Comparison of ENCODE assay signal across 8 cellular contexts in genomic region chr9:111481885-111482636, GRCh38. TPM values are rescaled to one million over a fixed set of nuclear protein-coding genes. Genes with fewer than 3 reads are reported as not detected.
DNase-seq lines count a peak whose midpoint lies in the region; ATAC-seq, FAIRE-seq and TF ChIP-seq lines count a peak whose summit lies in the region.

No MANE protein-coding gene starts in this region.

- peak overlapping the region; percentile 88 for H3K4me3 Mint-ChIP-seq in neural crest cell

- peak overlapping the region; percentile 94 to 97 for H3K27ac ChIP-seq in A549
- H3K27ac ChIP-seq in GM23248, result peak overlapping the region; percentile 96
- peak overlapping the region; percentile 94 for H3K27ac ChIP-seq in PC-9
- H3K27ac ChIP-seq in effector memory CD4-positive, alpha-beta T cell (ENCODE audit: insufficient read depth, low read length, poor library complexity, severe bottlenecking), result peak overlapping the region; percentile 86

- peak overlapping the region; percentile 75 for H3K4me3 ChIP-seq in A549
- peak overlapping the region; percentile 83 for H3K4me3 ChIP-seq in GM23248
- peak overlapping the region; percentile 85 for H3K4me3 ChIP-seq in PC-9
- peak overlapping the region; percentile 99 for H3K4me3 ChIP-seq in effector memory CD4-positive, alpha-beta T cell (ENCODE audit: insufficient read depth, low read depth, low read length, poor library complexity, severe bottlenecking)

- H3K9ac ChIP-seq in GM23248, result peak overlapping the region; percentile 99

- no peak for TF ChIP-seq POLR2A in A549 (IDR thresholded peaks at IDR 0.05; ENCODE audit: low read length)

- no peak for TF ChIP-seq RAD21 in A549 (conservative IDR thresholded peaks at IDR 0.05 in 1 of 2, IDR thresholded peaks at IDR 0.05 in 1 of 2)

- no peaks in the 10 kb centered on the region for H3K9me3 Mint-ChIP-seq in neural crest cell

- H3K4me1 Mint-ChIP-seq in neural crest cell, result peaks cover 35% of the 10 kb centered on the region

- TSS peak; percentile 54 for BruUV-seq in PC-9 (replicated peaks; lab: Mats Ljungman, UMichigan)

- TF ChIP-seq CTCF in A549 (IDR thresholded peaks at IDR 0.05) (no peak), PC-9 (conservative IDR thresholded peaks at IDR 0.05) (no peak), neural crest cell (conservative IDR thresholded peaks at IDR 0.05) (no peak)

- H3K4me2 ChIP-seq in A549, result peak overlapping the region; percentile 97
- H3K4me2 ChIP-seq in GM23248 (ENCODE audit: unreplicated experiment), result peak overlapping the region; percentile 98
- H3K4me2 ChIP-seq in PC-9, result peak overlapping the region; percentile 85

- in situ Hi-C loops in GM23248 (cut with MboI), result no loop called here

- H4K20me1 ChIP-seq in GM23248 (ENCODE audit: insufficient read depth) (no peaks in the 10 kb centered on the region; the same call in 1 of the 2 replicates), PC-9 (ENCODE audit: insufficient read depth) (peaks cover 24% of the 10 kb centered on the region; the same call in 1 of the 2 replicates)

- H3K36me3 Mint-ChIP-seq in neural crest cell (ENCODE audit: low read depth), result no peaks in the 10 kb centered on the region

- ATAC-seq in A549 (peak in 1 of 2 experiments; percentile 4; a peak in 2 of 6 replicates), GM21528 (IDR thresholded peaks at IDR 0.05; ENCODE audit: low FRiP score, unreplicated experiment) (no peak)

- H3K27me3 Mint-ChIP-seq in neural crest cell (ENCODE audit: low read depth), result no peaks in the 10 kb centered on the region

- H3K9me2 ChIP-seq in GM23248 (ENCODE audit: insufficient read depth), result no peaks in the 10 kb centered on the region
- no peaks in the 10 kb centered on the region for H3K9me2 ChIP-seq in PC-9 (ENCODE audit: insufficient read depth)

- TF ChIP-seq EP300 in A549 (IDR thresholded peaks at IDR 0.05), result no peak

- intact Hi-C loops in PC-9 (cut with micrococcal nuclease; ENCODE audit: unreplicated experiment), result loop anchor here (1.0 to 5.0 kb wide), 2 partner anchors 26 to 180 kb away; partner anchors contain the start of gene GNG10

- CTCF ChIA-PET in A549 (lab: Yijun Ruan, JAX) (interaction anchor here (0.7 kb wide), 1 partner anchor 34 kb away, joined by 4 read pairs; no protein-coding TSS in a partner anchor), PC-9 (lab: Charles Lee) (no interaction called here)

- peak in 1 of 2 experiments; percentile 27 for DNase-seq in A549 (ENCODE audit: low read depth in 1 of 2, low spot score in 1 of 2)
- peak; percentile 55 for DNase-seq in GM23248
- peak in 1 of 2 experiments; percentile 64 for DNase-seq in PC-9
- no peak for DNase-seq in effector memory CD4-positive, alpha-beta T cell
- no peak for DNase-seq in neural crest cell (ENCODE audit: low read depth, low spot score)
- no peak for DNase-seq in stimulated activated CD4-positive, alpha-beta T cell treated with anti-CD3 and anti-CD28 coated beads, Interleukin-4, amount 100 ng/mL, for 4 hours
- DNase-seq in iPS-NIHi7 (ENCODE audit: extremely low spot score), result no peak

- WGBS in A549 (ENCODE audit: missing lambda C conversion rate), result 29% methylated on average over 13 of the region's 13 CpGs
- 12 to 15% methylated on average over 13 of the region's 13 CpGs for WGBS in GM23248 (ENCODE audit: low coverage in 1 of 2, low lambda C conversion rate in 2 of 2, missing lambda C conversion rate in 2 of 2), 2 experiments

- H3K27ac Mint-ChIP-seq in neural crest cell (ENCODE audit: unreplicated experiment), result peak overlapping the region; percentile 60

- H3F3A ChIP-seq in GM23248 (ENCODE audit: insufficient read depth) (peaks cover 29% of the 10 kb centered on the region), PC-9 (ENCODE audit: insufficient read depth, low read depth) (peaks cover 33% of the 10 kb centered on the region)

- peaks cover 60% of the 10 kb centered on the region for H3K79me2 ChIP-seq in GM23248 (ENCODE audit: insufficient read depth)
- H3K79me2 ChIP-seq in PC-9 (ENCODE audit: low read depth), result peaks cover 74% of the 10 kb centered on the region

- H3K36me3 ChIP-seq in GM23248 (ENCODE audit: low read depth) (no peaks in the 10 kb centered on the region), PC-9 (ENCODE audit: low read depth) (no peaks in the 10 kb centered on the region)
- no peaks in the 10 kb centered on the region for H3K36me3 ChIP-seq in effector memory CD4-positive, alpha-beta T cell (ENCODE audit: control insufficient read depth, insufficient read depth, low read length)

- H3K9me3 ChIP-seq in A549, result no peaks in the 10 kb centered on the region
- no peaks in the 10 kb centered on the region for H3K9me3 ChIP-seq in GM23248 (ENCODE audit: low read depth)
- no peaks in the 10 kb centered on the region for H3K9me3 ChIP-seq in PC-9 (ENCODE audit: insufficient read depth, low read depth)
- H3K9me3 ChIP-seq in effector memory CD4-positive, alpha-beta T cell (ENCODE audit: control insufficient read depth, low read length), result no peaks in the 10 kb centered on the region

- POLR2A ChIA-PET in A549 (lab: Yijun Ruan, JAX) (interaction anchor here (1.2 kb wide), 1 partner anchor 149 kb away, joined by 4 read pairs; the partner anchor contains the start of gene DNAJC25), PC-9 (lab: Charles Lee; ENCODE audit: unreplicated experiment) (interaction anchor here (0.7 kb wide), 1 partner anchor 247 kb away, joined by 4 read pairs; no protein-coding TSS in a partner anchor)

- FAIRE-seq in A549 (lab: Jason Lieb, UNC), result no peak

- H3K4me1 ChIP-seq in A549 (peaks cover 20% of the 10 kb centered on the region), GM23248 (ENCODE audit: insufficient read depth) (peaks cover 8% of the 10 kb centered on the region; the same call in 1 of the 2 replicates), PC-9 (replicated peaks; ENCODE audit: insufficient read depth) (peaks cover 19% of the 10 kb centered on the region)
- peaks cover 5% of the 10 kb centered on the region for H3K4me1 ChIP-seq in effector memory CD4-positive, alpha-beta T cell (ENCODE audit: control insufficient read depth, insufficient read depth, low read length, poor library complexity, severe bottlenecking)

- peak overlapping the region; percentile 95 for H2AFZ ChIP-seq in GM23248
- peak overlapping the region; percentile 84; the same call in 1 of the 2 replicates for H2AFZ ChIP-seq in PC-9

- H3K27me3 ChIP-seq in GM23248 (replicated peaks; ENCODE audit: insufficient read depth) (no peaks in the 10 kb centered on the region), PC-9 (ENCODE audit: insufficient read depth, low read depth) (no peaks in the 10 kb centered on the region)
- H3K27me3 ChIP-seq in effector memory CD4-positive, alpha-beta T cell (replicated peaks; ENCODE audit: control insufficient read depth, insufficient read depth, low read length, poor library complexity, severe bottlenecking), result no peaks in the 10 kb centered on the region

TF ChIP-seq in A549, 52 proteins besides CTCF, POLR2A, EP300 and RAD21:
- TF ChIP-seq ESRRA (IDR thresholded peaks at IDR 0.05; ENCODE audit: borderline replicate concordance, low read length), result no peak
- TF ChIP-seq CEBPB (IDR thresholded peaks at IDR 0.05), result peak in 1 of 2 experiments; percentile 61; a peak in 1 of 4 replicates
- TF ChIP-seq JUN (IDR thresholded peaks at IDR 0.05), result no peak
- 0 out of 2 replicates have a peak, but pooled peaks have one; percentile 23 for TF ChIP-seq TFCP2L1 (CRISPR knock-in tag; IDR thresholded peaks at IDR 0.05)
- no peak for TF ChIP-seq NFE2L2 (conservative IDR thresholded peaks at IDR 0.05; ENCODE audit: low read length)

RNA-seq across cellular contexts. Expression of gene ECPAS, which starts 2.1 kb away (rescaled TPM):
- polyA plus RNA-seq in A549 (2011; rRNA removed), result 73.6 and 88.9 TPM in 2 replicates
- polyA plus RNA-seq in A549 (2012; cell fraction: cytosol; rRNA removed), result 15.9 and 18.7 TPM in 2 replicates
- polyA plus RNA-seq in A549 (2012; cell fraction: nucleus; rRNA removed), result 15.4 and 31.2 TPM in 2 replicates
- polyA plus RNA-seq in A549 (2017; fragmentation: RNase III; extraction: RNeasy Plus Mini Kit Qiagen cat#74134 plus additional on column Dnase treatment), result 39.0 to 41.2 TPM (median 40.1 TPM) in 3 replicates
- 162 and 168 TPM in 2 replicates for polyA minus RNA-seq in A549 (2011; rRNA and poly(A)+ RNA removed)
- total RNA-seq in GM23248 (2014; rRNA removed; shearing (Covaris generic)), result 51.1 and 65.3 TPM in 2 replicates
- polyA plus RNA-seq in GM23248 (2016; fragmentation: Nextera tagmentation; extraction: Ambion mirVana), result 32.0 and 32.9 TPM in 2 replicates
- 79.3 and 123 TPM in 2 replicates for total RNA-seq in PC-9 (2021)
- 86.4 and 101 TPM in 2 replicates for total RNA-seq in neural crest cell

RNA-seq across cellular contexts. Expression of gene ZNF483, which starts 42.9 kb away (rescaled TPM):
- polyA plus RNA-seq in A549 (2011; rRNA removed) (2.7 and 2.8 TPM in 2 replicates), A549 (2017; fragmentation: RNase III; extraction: RNeasy Plus Mini Kit Qiagen cat#74134 plus additional on column Dnase treatment) (1.0 to 1.1 TPM (median 1.0 TPM) in 3 replicates), GM23248 (2016; fragmentation: Nextera tagmentation; extraction: Ambion mirVana) (0.18 and 0.49 TPM in 2 replicates)
- 0.36 and 0.49 TPM in 2 replicates for polyA plus RNA-seq in A549 (2012; cell fraction: cytosol; rRNA removed)
- 0.13 and 0.22 TPM in 2 replicates for polyA plus RNA-seq in A549 (2012; cell fraction: nucleus; rRNA removed)
- 8.9 and 9.9 TPM in 2 replicates for polyA minus RNA-seq in A549 (2011; rRNA and poly(A)+ RNA removed)
- total RNA-seq in GM23248 (2014; rRNA removed; shearing (Covaris generic)), result 0.25 and 0.32 TPM in 2 replicates
- total RNA-seq in PC-9 (2021) (7.0 and 7.3 TPM in 2 replicates), neural crest cell (26.0 and 28.7 TPM in 2 replicates)
